ENCODE assay signal across 10 cellular contexts in the genomic region with DNA sequence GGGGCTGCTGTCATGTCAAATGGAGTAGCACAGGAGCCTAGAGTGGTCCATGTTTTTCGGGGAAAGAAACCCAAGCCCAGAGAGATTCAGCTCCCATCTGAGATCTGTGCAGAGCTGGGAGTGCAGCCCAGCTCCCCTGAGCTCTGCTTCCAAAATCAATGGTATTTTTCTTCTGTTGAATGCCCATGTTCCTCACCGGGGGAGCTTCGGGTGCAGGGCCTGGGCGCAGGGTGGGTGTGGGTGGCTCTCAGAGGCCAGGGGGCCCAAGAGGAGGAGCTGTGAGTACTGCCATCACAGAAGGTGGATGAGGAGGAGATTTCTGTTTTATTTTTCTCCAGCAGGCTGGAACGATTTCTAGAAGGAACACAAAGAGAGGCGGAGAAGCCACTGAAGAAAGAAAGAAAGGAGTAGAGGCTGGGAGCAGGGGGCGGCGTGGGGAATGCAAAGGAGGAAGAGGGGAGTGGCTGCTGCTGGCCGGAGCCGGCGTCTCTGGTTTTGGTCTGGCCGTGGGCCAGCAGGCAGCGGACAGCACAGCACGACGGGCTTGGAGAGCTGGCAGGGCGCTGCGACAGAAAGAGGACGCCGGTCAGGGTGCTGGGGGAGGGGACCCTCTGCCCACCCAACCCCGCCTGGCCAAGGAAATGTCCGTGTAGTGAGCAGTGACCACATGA.
DNase-seq lines count a peak whose midpoint lies in the region; ATAC-seq and TF ChIP-seq lines count a peak whose summit lies in the region.
"Had no signal": no experiment of that assay in that cellular context is flagged by ENCODE, and none has a peak within 500 bp of the region (broad histone marks: within the 10 kb centered on the region; RNA-seq: fewer than 3 reads in every experiment).

No MANE protein-coding gene starts in this region.

- H3K79me2 ChIP-seq in OCI-LY7 (ENCODE audit: insufficient read depth, low read depth, low read length), result no peaks in the 10 kb centered on the region

- H3K36me3 ChIP-seq in MG63 (no peaks in the 10 kb centered on the region), ectodermal cell (ENCODE audit: control insufficient read depth, insufficient read depth, low read length) (no peaks in the 10 kb centered on the region), OCI-LY7 (ENCODE audit: insufficient read depth, low read length) (no peaks in the 10 kb centered on the region)

- H3K4me3 ChIP-seq in MG63 (no peak overlapping the region), ectodermal cell (ENCODE audit: insufficient read depth, low read depth, low read length) (no peak overlapping the region), OCI-LY7 (ENCODE audit: low read depth, low read length, poor library complexity, severe bottlenecking) (no peak overlapping the region)

- 63 to 64% methylated on average over 21 of the region's 21 CpGs for WGBS in ectodermal cell, 2 experiments

- no peak overlapping the region for H3K27ac Mint-ChIP-seq in stimulated activated effector memory CD8-positive, alpha-beta T cell treated with anti-CD3 and anti-CD28 coated beads, Interleukin-12 subunit alpha, Interleukin-12 subunit beta, amount 100 ng/mL, for 72 hours
- H3K27ac Mint-ChIP-seq: activated naive CD4-positive, alpha-beta T cell treated with anti-CD3 and anti-CD28 coated beads, Interleukin-2, amount 50 U/mL, for 24 hours had no signal

- POLR2A ChIA-PET in OCI-LY7 (lab: Charles Lee), result no interaction called here

- peaks cover 10% of the 10 kb centered on the region for H3K4me1 ChIP-seq in ectodermal cell (ENCODE audit: control insufficient read depth, insufficient read depth, low read length)
- no peaks in the 10 kb centered on the region for H3K4me1 ChIP-seq in OCI-LY7 (ENCODE audit: insufficient read depth, low read length, poor library complexity, severe bottlenecking)

- intact Hi-C loops in OCI-LY7 (cut with micrococcal nuclease; ENCODE audit: unreplicated experiment), result loop anchor here (2.0 kb wide), 2 partner anchors 27 to 135 kb away; no protein-coding TSS in a partner anchor

- no peaks in the 10 kb centered on the region for H4K20me1 ChIP-seq in OCI-LY7 (ENCODE audit: insufficient read depth, low read length)

- H3K27me3 ChIP-seq in MG63, result no peaks in the 10 kb centered on the region
- no peaks in the 10 kb centered on the region for H3K27me3 ChIP-seq in ectodermal cell (ENCODE audit: control insufficient read depth, insufficient read depth, low read length, poor library complexity, severe bottlenecking)

- no peaks in the 10 kb centered on the region for H3K9me2 ChIP-seq in OCI-LY7 (ENCODE audit: insufficient read depth, low read length)

- H3K9me3 Mint-ChIP-seq in stimulated activated effector memory CD8-positive, alpha-beta T cell treated with anti-CD3 and anti-CD28 coated beads, Interleukin-12 subunit alpha, Interleukin-12 subunit beta, amount 100 ng/mL, for 72 hours, result no peaks in the 10 kb centered on the region
- H3K9me3 Mint-ChIP-seq: activated naive CD4-positive, alpha-beta T cell treated with anti-CD3 and anti-CD28 coated beads, Interleukin-2, amount 50 U/mL, for 24 hours had no signal

- CTCF ChIA-PET in OCI-LY7 (lab: Charles Lee; ENCODE audit: unreplicated experiment), result no interaction called here

- no peak overlapping the region for H3K4me3 Mint-ChIP-seq in stimulated activated effector memory CD8-positive, alpha-beta T cell treated with anti-CD3 and anti-CD28 coated beads, Interleukin-12 subunit alpha, Interleukin-12 subunit beta, amount 100 ng/mL, for 72 hours
- H3K4me3 Mint-ChIP-seq: activated naive CD4-positive, alpha-beta T cell treated with anti-CD3 and anti-CD28 coated beads, Interleukin-2, amount 50 U/mL, for 24 hours had no signal

- no peak overlapping the region for H3K4me2 ChIP-seq in OCI-LY7 (ENCODE audit: low read length)

- TF ChIP-seq CTCF in OCI-LY7 (conservative IDR thresholded peaks at IDR 0.05; ENCODE audit: low read length), result no peak

- peaks cover 21% of the 10 kb centered on the region for H3K9me3 ChIP-seq in MG63
- no peaks in the 10 kb centered on the region for H3K9me3 ChIP-seq in ectodermal cell (ENCODE audit: control insufficient read depth, low read length)
- no peaks in the 10 kb centered on the region for H3K9me3 ChIP-seq in OCI-LY7 (ENCODE audit: low read length)

- DNase-seq in A172 (ENCODE audit: low spot score) (peak; percentile 38), MG63 (peak; percentile 41), myocyte (ENCODE audit: low read depth) (peak; percentile 77), NCI-H1930 (lab: John Stamatoyannopoulos, UW) (no peak), OCI-LY7 (ENCODE audit: low spot score) (no peak), NCI-H82 (lab: John Stamatoyannopoulos, UW) (no peak)
- DNase-seq in stimulated activated effector memory CD8-positive, alpha-beta T cell treated with anti-CD3 and anti-CD28 coated beads, Interleukin-12 subunit alpha, Interleukin-12 subunit beta, amount 100 ng/mL, for 72 hours (ENCODE audit: low spot score in 2 of 2), result no peak
- DNase-seq: DND-41 had no signal

- H3K36me3 Mint-ChIP-seq in stimulated activated effector memory CD8-positive, alpha-beta T cell treated with anti-CD3 and anti-CD28 coated beads, Interleukin-12 subunit alpha, Interleukin-12 subunit beta, amount 100 ng/mL, for 72 hours, result peaks cover 4% of the 10 kb centered on the region
- H3K36me3 Mint-ChIP-seq: activated naive CD4-positive, alpha-beta T cell treated with anti-CD3 and anti-CD28 coated beads, Interleukin-2, amount 50 U/mL, for 24 hours had no signal

- H3K27ac ChIP-seq in ectodermal cell (ENCODE audit: insufficient read depth, low read depth, low read length, poor library complexity, severe bottlenecking), result peak overlapping the region; percentile 61
- H3K27ac ChIP-seq in OCI-LY7 (ENCODE audit: low read depth, low read length, poor library complexity, severe bottlenecking), result no peak overlapping the region

- H3K4me1 Mint-ChIP-seq in stimulated activated effector memory CD8-positive, alpha-beta T cell treated with anti-CD3 and anti-CD28 coated beads, Interleukin-12 subunit alpha, Interleukin-12 subunit beta, amount 100 ng/mL, for 72 hours, result peaks cover 14% of the 10 kb centered on the region
- H3K4me1 Mint-ChIP-seq: activated naive CD4-positive, alpha-beta T cell treated with anti-CD3 and anti-CD28 coated beads, Interleukin-2, amount 50 U/mL, for 24 hours had no signal

- H2AFZ ChIP-seq in OCI-LY7 (ENCODE audit: low read length), result no peak overlapping the region

- BruUV-seq in OCI-LY7 (replicated peaks; lab: Mats Ljungman, UMichigan), result no TSS peak

- no peak for ATAC-seq in stimulated activated effector memory CD8-positive, alpha-beta T cell treated with anti-CD3 and anti-CD28 coated beads, Interleukin-12 subunit alpha, Interleukin-12 subunit beta, amount 100 ng/mL, for 72 hours

Comparison
In these comparisons a context has a peak if more than half of its experiments do, and no peak if none do; other contexts are left out.
1. DNase-seq: peak in A172 (single experiment), MG63 (single experiment) and myocyte (single experiment); none in NCI-H1930 (0 of 2), stimulated activated effector memory CD8-positive, alpha-beta T cell treated with anti-CD3 and anti-CD28 coated beads, Interleukin-12 subunit alpha, Interleukin-12 subunit beta, amount 100 ng/mL, for 72 hours (0 of 2), OCI-LY7 (single experiment) and NCI-H82 (single experiment).